ENCODE assay signal across 14 cellular contexts in genomic region chr7:104230606-104231005, GRCh38. TPM values are rescaled to one million over a fixed set of nuclear protein-coding genes. Genes with fewer than 3 reads are reported as not detected.
A peak's percentile ranks its signal among the peaks of the same experiment; 100 is the strongest.
DNase-seq lines count a peak whose midpoint lies in the region; ATAC-seq and TF ChIP-seq lines count a peak whose summit lies in the region.
"Had no signal": no experiment of that assay in that cellular context is flagged by ENCODE, and none has a peak within 500 bp of the region (broad histone marks: within the 10 kb centered on the region; RNA-seq: fewer than 3 reads in every experiment).

No MANE protein-coding gene starts in this region.

- H3K4me3 Mint-ChIP-seq in osteocyte (ENCODE audit: unreplicated experiment), result no peak overlapping the region
- H3K4me3 Mint-ChIP-seq: activated CD8-positive, alpha-beta memory T cell treated with anti-CD3 and anti-CD28 coated beads, Interleukin-2, amount 10 ng/mL, durations not matched to agents 7 days and 5 days; naive thymus-derived CD8-positive, alpha-beta T cell had no signal

- H3K36me3 Mint-ChIP-seq in osteocyte (ENCODE audit: unreplicated experiment), result no peaks in the 10 kb centered on the region
- H3K36me3 Mint-ChIP-seq: activated CD8-positive, alpha-beta memory T cell treated with anti-CD3 and anti-CD28 coated beads, Interleukin-2, amount 10 ng/mL, durations not matched to agents 7 days and 5 days; naive thymus-derived CD8-positive, alpha-beta T cell had no signal

- no peak for TF ChIP-seq CTCF in osteocyte (IDR thresholded peaks at IDR 0.05)

- no peaks in the 10 kb centered on the region for H3K9me3 Mint-ChIP-seq in osteocyte (ENCODE audit: unreplicated experiment)
- H3K9me3 Mint-ChIP-seq: naive thymus-derived CD8-positive, alpha-beta T cell had no signal

- H3K4me1 Mint-ChIP-seq in osteocyte (ENCODE audit: unreplicated experiment), result no peaks in the 10 kb centered on the region

- DNase-seq in Daoy (ENCODE audit: low read depth), result peak; percentile 49
- peak; percentile 37 for DNase-seq in NCI-H2029 treated with DMSO at 0.1 percent for 48 hours (lab: John Stamatoyannopoulos, UW)
- peak; percentile 66 to 72 for DNase-seq in SHP77 (lab: John Stamatoyannopoulos, UW)
- peak; percentile 18 for DNase-seq in left kidney (ENCODE audit: low read depth, low spot score)
- no peak for DNase-seq in SKM-1 treated with dmso at 0.1 percent for 144 hours (lab: John Stamatoyannopoulos, UW; ENCODE audit: unreplicated experiment)
- DNase-seq in osteocyte (ENCODE audit: extremely low spot score, unreplicated experiment), result no peak
- DNase-seq: activated gamma-delta T cell treated with Interleukin-2 at 50 U/mL for 16 hours, DND-41, psoas muscle, spleen, T-helper 9 cell had no signal

- no peak overlapping the region for H3K27ac Mint-ChIP-seq in osteocyte (ENCODE audit: unreplicated experiment)
- H3K27ac Mint-ChIP-seq: activated CD8-positive, alpha-beta memory T cell treated with anti-CD3 and anti-CD28 coated beads, Interleukin-2, amount 10 ng/mL, durations not matched to agents 7 days and 5 days; naive thymus-derived CD8-positive, alpha-beta T cell had no signal

- ATAC-seq in HG02642 (IDR thresholded peaks at IDR 0.05; ENCODE audit: poor library complexity, unreplicated experiment), result no peak

- H3K27me3 Mint-ChIP-seq in osteocyte (ENCODE audit: unreplicated experiment), result peaks cover 59% of the 10 kb centered on the region

RNA-seq across cellular contexts. Expression of gene ORC5, which starts 22.8 kb away (rescaled TPM):
- total RNA-seq in Daoy (2014; rRNA removed; shearing (Covaris generic)), result 94.9 and 98.7 TPM in 2 replicates
- 18.8 and 20.0 TPM in 2 replicates for total RNA-seq in osteocyte

Comparison
In these comparisons a context has a peak if more than half of its experiments do, and no peak if none do; other contexts are left out.
1. DNase-seq: peak in Daoy (single experiment), NCI-H2029 treated with DMSO at 0.1 percent for 48 hours (single experiment), SHP77 (2 of 2) and left kidney (single experiment); none in SKM-1 treated with dmso at 0.1 percent for 144 hours (single experiment) and osteocyte (single experiment).